In genomic region chr17:7651959-7652658, GRCh38 we compare ENCODE assay signal across 1 cellular context.
TF ChIP-seq lines count a peak whose summit lies in the region.

No MANE protein-coding gene starts in this region.

TF ChIP-seq in HEK293, 187 proteins besides CTCF, POLR2A, EP300 and RAD21 (continued from another document):
- TF ChIP-seq ZNF610 (tag by site-specific recombination; IDR thresholded peaks at IDR 0.05; ENCODE audit: borderline replicate concordance) (0 out of 2 replicates have a peak, but pooled peaks have one; percentile 20), ZSCAN23 (tag by site-specific recombination; IDR thresholded peaks at IDR 0.05) (no peak), IKZF3 (tag by site-specific recombination; IDR thresholded peaks at IDR 0.05) (peak; percentile 78), ZNF707 (tag by site-specific recombination; IDR thresholded peaks at IDR 0.05) (no peak), GLIS2 (tag by site-specific recombination; IDR thresholded peaks at IDR 0.05) (peak; percentile 33), ZNF704 (tag by site-specific recombination; IDR thresholded peaks at IDR 0.05) (no peak), ZBTB1 (tag by site-specific recombination; IDR thresholded peaks at IDR 0.05) (no peak), ZNF560 (tag by site-specific recombination; IDR thresholded peaks at IDR 0.05; ENCODE audit: borderline replicate concordance) (no peak), ZBTB17 (tag by site-specific recombination; IDR thresholded peaks at IDR 0.05) (no peak), ZNF324 (tag by site-specific recombination; IDR thresholded peaks at IDR 0.05) (no peak), ZNF785 (tag by site-specific recombination; IDR thresholded peaks at IDR 0.05) (no peak), ZSCAN5A (tag by site-specific recombination; IDR thresholded peaks at IDR 0.05) (no peak), ZNF48 (tag by site-specific recombination; IDR thresholded peaks at IDR 0.05) (no peak), ZNF394 (tag by site-specific recombination; IDR thresholded peaks at IDR 0.05; ENCODE audit: borderline replicate concordance) (no peak), PRDM2 (tag by site-specific recombination; IDR thresholded peaks at IDR 0.05; ENCODE audit: borderline replicate concordance) (no peak), SP2 (tag by site-specific recombination; IDR thresholded peaks at IDR 0.05) (0 out of 2 replicates have a peak, but pooled peaks have one; percentile 3)
